In the genomic region with DNA sequence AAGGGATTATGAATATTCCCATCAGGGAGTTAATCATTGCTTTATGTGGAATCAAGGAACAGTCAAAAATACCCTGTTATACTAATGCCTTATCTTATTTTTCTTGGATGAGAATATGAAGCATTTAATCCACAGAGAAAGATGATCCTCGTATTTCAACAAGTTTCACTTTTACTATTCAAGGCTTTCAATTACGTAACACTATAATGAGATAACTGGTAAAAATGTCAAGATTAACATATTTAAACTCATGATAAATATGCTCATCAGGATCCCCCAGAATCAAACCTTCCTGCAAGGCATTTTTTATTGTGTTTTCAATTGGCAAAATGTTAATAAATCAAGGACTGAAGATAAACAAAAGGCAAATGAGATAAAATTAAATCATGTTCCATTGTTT, we compare ENCODE assay signal across 13 cellular contexts. TPM values are rescaled to one million over a fixed set of nuclear protein-coding genes. Genes with fewer than 3 reads are reported as not detected.
DNase-seq lines count a peak whose midpoint lies in the region; ATAC-seq and TF ChIP-seq lines count a peak whose summit lies in the region.
"Had no signal": no experiment of that assay in that cellular context is flagged by ENCODE, and none has a peak within 500 bp of the region (broad histone marks: within the 10 kb centered on the region; RNA-seq: fewer than 3 reads in every experiment).

No MANE protein-coding gene starts in this region.

- H3K4me3 ChIP-seq in CD4-positive, alpha-beta memory T cell (ENCODE audit: low read length in 2 of 2) = no peak overlapping the region
- H3K4me3 ChIP-seq in stomach = no peak overlapping the region

- no peaks in the 10 kb centered on the region for H3K27me3 ChIP-seq in CD4-positive, alpha-beta memory T cell (ENCODE audit: insufficient read depth, low read length)
- no peaks in the 10 kb centered on the region for H3K27me3 ChIP-seq in stomach

- no peaks in the 10 kb centered on the region for H3K27me3 Mint-ChIP-seq in CD4-positive, alpha-beta memory T cell
- H3K27me3 Mint-ChIP-seq in natural killer cell treated with Interleukin-12 subunit alpha and Interleukin-12 subunit beta and Interleukin-15 and Interleukin-18, amount 100 ng/mL, for 72 hours = no peaks in the 10 kb centered on the region
- H3K27me3 Mint-ChIP-seq: activated naive CD4-positive, alpha-beta T cell treated with anti-CD3 and anti-CD28 coated beads, Interleukin-2, amount 50 U/mL, for 24 hours had no signal

- H3K9me3 ChIP-seq in CD4-positive, alpha-beta memory T cell (ENCODE audit: control insufficient read depth in 1 of 2, low read length in 2 of 2) = no peaks in the 10 kb centered on the region
- H3K9me3 ChIP-seq in stomach = no peaks in the 10 kb centered on the region

- no peak for TF ChIP-seq EP300 in stomach (IDR thresholded peaks at IDR 0.05)

- ATAC-seq in natural killer cell treated with Interleukin-12 subunit alpha and Interleukin-12 subunit beta and Interleukin-15 and Interleukin-18, amount 100 ng/mL, for 72 hours = no peak

- H3K4me1 Mint-ChIP-seq in CD4-positive, alpha-beta memory T cell = peaks cover 16 to 37% (median 27%) of the 10 kb centered on the region in 4 donors
- peaks cover 7 to 23% of the 10 kb centered on the region in 2 donors for H3K4me1 Mint-ChIP-seq in natural killer cell treated with Interleukin-12 subunit alpha and Interleukin-12 subunit beta and Interleukin-15 and Interleukin-18, amount 100 ng/mL, for 72 hours (ENCODE audit: low read depth in 2 of 2)

- no peaks in the 10 kb centered on the region for H3K36me3 ChIP-seq in CD4-positive, alpha-beta memory T cell (ENCODE audit: insufficient read depth, low read length)
- H3K36me3 ChIP-seq in stomach = no peaks in the 10 kb centered on the region
- H3K36me3 ChIP-seq: WERI-Rb-1 had no signal

- H3K27ac Mint-ChIP-seq in CD4-positive, alpha-beta memory T cell = peak overlapping the region; percentile 25 to 84 (median 61)
- peak overlapping the region in 1 of 2 donors; percentile 41 for H3K27ac Mint-ChIP-seq in natural killer cell treated with Interleukin-12 subunit alpha and Interleukin-12 subunit beta and Interleukin-15 and Interleukin-18, amount 100 ng/mL, for 72 hours
- H3K27ac Mint-ChIP-seq: activated naive CD4-positive, alpha-beta T cell treated with anti-CD3 and anti-CD28 coated beads, Interleukin-2, amount 50 U/mL, for 24 hours had no signal

- H3K4me1 ChIP-seq in CD4-positive, alpha-beta memory T cell (ENCODE audit: insufficient read depth, low read length) = peaks cover 23% of the 10 kb centered on the region
- peaks cover 7 to 34% (median 13%) of the 10 kb centered on the region in 4 donors for H3K4me1 ChIP-seq in stomach

- WGBS in stomach, 5 donors = 12 to 38% (median 21%) methylated on average over 2 of the region's 2 CpGs

- H3K9me3 Mint-ChIP-seq in CD4-positive, alpha-beta memory T cell = peaks cover 0 to 2% (median 0%) of the 10 kb centered on the region in 8 donors
- H3K9me3 Mint-ChIP-seq in natural killer cell treated with Interleukin-12 subunit alpha and Interleukin-12 subunit beta and Interleukin-15 and Interleukin-18, amount 100 ng/mL, for 72 hours = no peaks in the 10 kb centered on the region
- H3K9me3 Mint-ChIP-seq: activated naive CD4-positive, alpha-beta T cell treated with anti-CD3 and anti-CD28 coated beads, Interleukin-2, amount 50 U/mL, for 24 hours had no signal

- TF ChIP-seq POLR2A in stomach (IDR thresholded peaks at IDR 0.05) = no peak

- H3K27ac ChIP-seq in CD4-positive, alpha-beta memory T cell (ENCODE audit: low read depth, low read length) = no peak overlapping the region
- H3K27ac ChIP-seq in stomach = peak overlapping the region in 2 of 5 donors; percentile 35 to 53
- H3K27ac ChIP-seq: WERI-Rb-1 had no signal

- H3K36me3 Mint-ChIP-seq in CD4-positive, alpha-beta memory T cell = peaks cover 0 to 9% of the 10 kb centered on the region in 2 donors
- H3K36me3 Mint-ChIP-seq in natural killer cell treated with Interleukin-12 subunit alpha and Interleukin-12 subunit beta and Interleukin-15 and Interleukin-18, amount 100 ng/mL, for 72 hours = no peaks in the 10 kb centered on the region

- intact Hi-C loops in CD4-positive, alpha-beta memory T cell (cut with micrococcal nuclease) = no loop called here
- intact Hi-C loops in stomach (cut with DNase I; ENCODE audit: low total_unique reads) = no loop called here

- POLR2A ChIA-PET in CD4-positive, alpha-beta memory T cell (lab: Charles Lee; ENCODE audit: partially characterized antibody) = no interaction called here

- H3K4me3 Mint-ChIP-seq in CD4-positive, alpha-beta memory T cell = peak overlapping the region; percentile 56 to 89 (median 74)
- H3K4me3 Mint-ChIP-seq in natural killer cell treated with Interleukin-12 subunit alpha and Interleukin-12 subunit beta and Interleukin-15 and Interleukin-18, amount 100 ng/mL, for 72 hours = peak overlapping the region; percentile 37
- H3K4me3 Mint-ChIP-seq: activated naive CD4-positive, alpha-beta T cell treated with anti-CD3 and anti-CD28 coated beads, Interleukin-2, amount 50 U/mL, for 24 hours had no signal

- CTCF ChIA-PET in CD4-positive, alpha-beta memory T cell (lab: Charles Lee; ENCODE audit: partially characterized antibody) = no interaction called here

- TF ChIP-seq CTCF in stomach (IDR thresholded peaks at IDR 0.05) = no peak

- DNase-seq in CD4-positive, alpha-beta memory T cell = no peak
- DNase-seq in RPMI7951 (ENCODE audit: low read depth) (peak; percentile 28), dermis blood vessel endothelial cell (peak; percentile 7), NCI-H2227 treated with DMSO at 0.1 percent for 48 hours (lab: John Stamatoyannopoulos, UW) (no peak), A172 (ENCODE audit: low spot score) (no peak), GF-D8 (lab: John Stamatoyannopoulos, UW) (no peak), stomach (no peak)
- no peak for DNase-seq in natural killer cell treated with Interleukin-12 subunit alpha and Interleukin-12 subunit beta and Interleukin-15 and Interleukin-18, amount 100 ng/mL, for 72 hours (ENCODE audit: low spot score)
- DNase-seq: effector CD4-positive, alpha-beta T cell; NCI-H146; WERI-Rb-1 had no signal

RNA-seq across cellular contexts. Expression of a gene that starts 5.1 kb away (rescaled TPM):
- 10 to 100 TPM; 12.6 to 13.4 TPM for total RNA-seq in CD4-positive, alpha-beta memory T cell
- polyA plus RNA-seq in CD4-positive, alpha-beta memory T cell = 1 to 10 TPM; 3.3 to 3.7 TPM
- total RNA-seq in RPMI7951 (2014; rRNA removed; shearing (Covaris generic)) = 4.2 TPM in 2 replicates
- 17.1 and 25.9 TPM in 2 replicates for total RNA-seq in dermis blood vessel endothelial cell
- total RNA-seq in natural killer cell treated with Interleukin-12 subunit alpha and Interleukin-12 subunit beta and Interleukin-15 and Interleukin-18, amount 100 ng/mL, for 72 hours = 1 to 10 TPM; 3.0 TPM
- 4.0 and 5.7 TPM in 2 replicates for total RNA-seq in A172 (2014; rRNA removed; shearing (Covaris generic))
- total RNA-seq in stomach = 1 to 10 TPM in 4 of 5 donors, under 1 TPM in 1; 0.58 to 10.0 (median 7.6) TPM
- 1 to 10 TPM in 1 of 3 donors, under 1 TPM in 2; 0.55 to 1.8 (median 0.56) TPM for polyA plus RNA-seq in stomach
- total RNA-seq: osteocyte had no signal

Comparison
In these comparisons a context has a peak if more than half of its experiments do, and no peak if none do; other contexts are left out.
1. DNase-seq: peak in RPMI7951 (single experiment) and dermis blood vessel endothelial cell (single experiment); none in CD4-positive, alpha-beta memory T cell (0 of 5), natural killer cell treated with Interleukin-12 subunit alpha and Interleukin-12 subunit beta and Interleukin-15 and Interleukin-18, amount 100 ng/mL, for 72 hours (single experiment), NCI-H2227 treated with DMSO at 0.1 percent for 48 hours (single experiment), A172 (single experiment), GF-D8 (single experiment) and stomach (single experiment).